ENCODE assay signal across 8 cellular contexts in the genomic region with DNA sequence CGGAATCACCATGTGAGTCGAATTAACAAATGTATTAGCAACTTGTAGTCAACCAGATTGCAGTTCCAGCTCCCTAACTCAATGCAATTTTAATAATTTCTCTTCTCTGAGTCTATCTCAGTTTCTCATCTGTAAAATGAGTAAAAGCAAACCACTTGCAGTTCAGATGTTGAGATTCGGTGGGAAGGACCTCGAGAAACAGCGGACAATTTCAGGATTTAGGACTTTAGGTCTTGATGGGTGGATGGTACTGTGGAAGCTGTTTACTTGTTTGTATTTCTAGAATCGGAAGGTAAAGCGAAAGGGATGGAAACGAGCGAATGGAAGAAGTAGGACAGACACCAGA. TPM values are rescaled to one million over a fixed set of nuclear protein-coding genes. Genes with fewer than 3 reads are reported as not detected.
DNase-seq lines count a peak whose midpoint lies in the region; ATAC-seq, FAIRE-seq and TF ChIP-seq lines count a peak whose summit lies in the region.

No MANE protein-coding gene starts in this region.

- H3K36me3 Mint-ChIP-seq in activated CD4-positive, alpha-beta memory T cell treated with anti-CD3 and anti-CD28 coated beads, Interleukin-2, amount 10 ng/mL, durations not matched to agents 7 days and 5 days (ENCODE audit: low read depth): no peaks in the 10 kb centered on the region
- peaks cover 5% of the 10 kb centered on the region for H3K36me3 Mint-ChIP-seq in type B pancreatic cell

- CTCF ChIA-PET in activated CD4-positive, alpha-beta memory T cell treated with anti-CD3 and anti-CD28 coated beads, Interleukin-2, amount 10 ng/mL, durations not matched to agents 7 days and 5 days (lab: Charles Lee): interaction anchor here (1.2 to 1.5 kb wide), 3 partner anchors 10 to 263 kb away, joined by 3 to 9 read pairs (median 3); a partner anchor contains a TSS

- POLR2A ChIA-PET in activated CD4-positive, alpha-beta memory T cell treated with anti-CD3 and anti-CD28 coated beads, Interleukin-2, amount 10 ng/mL, durations not matched to agents 7 days and 5 days (lab: Charles Lee): interaction anchor here (1.0 to 2.5 kb wide), 3 partner anchors 31 to 263 kb away, joined by 3 to 20 read pairs (median 3); a partner anchor contains a TSS

- H3K4me1 ChIP-seq in kidney (ENCODE audit: control insufficient read depth in 1 of 2, insufficient read depth in 1 of 2, low read depth in 1 of 2, low read length in 2 of 2): peaks cover 0 to 3% of the 10 kb centered on the region in 2 donors

- no peaks in the 10 kb centered on the region for H3K9me3 Mint-ChIP-seq in activated CD4-positive, alpha-beta memory T cell treated with anti-CD3 and anti-CD28 coated beads, Interleukin-2, amount 10 ng/mL, durations not matched to agents 7 days and 5 days
- H3K9me3 Mint-ChIP-seq in type B pancreatic cell: no peaks in the 10 kb centered on the region

- peak overlapping the region; percentile 83 for H3K4me3 Mint-ChIP-seq in activated CD4-positive, alpha-beta memory T cell treated with anti-CD3 and anti-CD28 coated beads, Interleukin-2, amount 10 ng/mL, durations not matched to agents 7 days and 5 days
- peak overlapping the region; percentile 97 for H3K4me3 Mint-ChIP-seq in type B pancreatic cell

- ATAC-seq in GM18499 (IDR thresholded peaks at IDR 0.05; ENCODE audit: insufficient read depth, unreplicated experiment): peak; percentile 8
- peak; percentile 3 for ATAC-seq in HG02798 (IDR thresholded peaks at IDR 0.05; ENCODE audit: poor library complexity, unreplicated experiment)

- intact Hi-C loops in kidney (cut with DNase I): no loop called here

- TF ChIP-seq CTCF in kidney (IDR thresholded peaks at IDR 0.05; ENCODE audit: borderline replicate concordance, extremely low read depth, insufficient read depth): no peak
- TF ChIP-seq CTCF in type B pancreatic cell (conservative IDR thresholded peaks at IDR 0.05): no peak

- no peaks in the 10 kb centered on the region for H3K9me3 ChIP-seq in kidney (ENCODE audit: control insufficient read depth in 1 of 2, low read length in 2 of 2)

- H3K9ac ChIP-seq in kidney (ENCODE audit: low read length in 2 of 2): peak overlapping the region; percentile 3 to 53

- no peaks in the 10 kb centered on the region for H3K36me3 ChIP-seq in kidney (ENCODE audit: control insufficient read depth in 1 of 2, insufficient read depth in 2 of 2, low read length in 2 of 2)

- peaks cover 14% of the 10 kb centered on the region for H3K4me1 Mint-ChIP-seq in activated CD4-positive, alpha-beta memory T cell treated with anti-CD3 and anti-CD28 coated beads, Interleukin-2, amount 10 ng/mL, durations not matched to agents 7 days and 5 days
- peaks cover 17% of the 10 kb centered on the region for H3K4me1 Mint-ChIP-seq in type B pancreatic cell (ENCODE audit: unreplicated experiment)

- H3K27me3 Mint-ChIP-seq in activated CD4-positive, alpha-beta memory T cell treated with anti-CD3 and anti-CD28 coated beads, Interleukin-2, amount 10 ng/mL, durations not matched to agents 7 days and 5 days: peaks cover 8% of the 10 kb centered on the region
- no peaks in the 10 kb centered on the region for H3K27me3 Mint-ChIP-seq in type B pancreatic cell

- peak overlapping the region; percentile 86 to 91 for H3K4me3 ChIP-seq in kidney (ENCODE audit: low read length in 2 of 2)

- FAIRE-seq in kidney (lab: Jason Lieb, UNC): no peak

- no peak for DNase-seq in activated CD4-positive, alpha-beta memory T cell treated with anti-CD3 and anti-CD28 coated beads, Interleukin-2, amount 10 ng/mL, durations not matched to agents 7 days and 5 days
- no peak for DNase-seq in kidney
- no peak for DNase-seq in type B pancreatic cell (ENCODE audit: extremely low spot score, unreplicated experiment)
- DNase-seq in RKO (ENCODE audit: low spot score): no peak
- no peak for DNase-seq in A172 (ENCODE audit: low spot score)
- no peak for DNase-seq in HK-2 (ENCODE audit: unreplicated experiment)

- H3K27ac Mint-ChIP-seq in activated CD4-positive, alpha-beta memory T cell treated with anti-CD3 and anti-CD28 coated beads, Interleukin-2, amount 10 ng/mL, durations not matched to agents 7 days and 5 days: peak overlapping the region; percentile 89
- H3K27ac Mint-ChIP-seq in type B pancreatic cell: peak overlapping the region; percentile 95

- H3K27ac ChIP-seq in kidney (ENCODE audit: low read depth in 2 of 2, low read length in 2 of 2): peak overlapping the region in 1 of 2 donors; percentile 91

RNA-seq across cellular contexts. Expression of a gene that starts 0.5 kb away (rescaled TPM):
- total RNA-seq in activated CD4-positive, alpha-beta memory T cell treated with anti-CD3 and anti-CD28 coated beads, Interleukin-2, amount 10 ng/mL, durations not matched to agents 7 days and 5 days: 1 to 10 TPM; 1.8 to 2.3 TPM
- total RNA-seq in kidney (17.2 TPM), type B pancreatic cell (ENCODE audit: low replicate concordance) (23.4 and 29.2 TPM in 2 replicates)
- polyA plus RNA-seq in kidney (ENCODE audit: insufficient read depth, low read depth, low replicate concordance): 14.0 TPM
- total RNA-seq in A172 (2014; rRNA removed; shearing (Covaris generic)): 19.2 and 20.3 TPM in 2 replicates

RNA-seq across cellular contexts. Expression of a gene that starts 31.2 kb away (rescaled TPM):
- 1 to 10 TPM; 2.4 to 2.9 TPM for total RNA-seq in activated CD4-positive, alpha-beta memory T cell treated with anti-CD3 and anti-CD28 coated beads, Interleukin-2, amount 10 ng/mL, durations not matched to agents 7 days and 5 days
- total RNA-seq in kidney: 2.8 TPM
- polyA plus RNA-seq in kidney (ENCODE audit: insufficient read depth, low read depth, low replicate concordance): 0.26 TPM
- 2.6 and 3.0 TPM in 2 replicates for total RNA-seq in type B pancreatic cell (ENCODE audit: low replicate concordance)
- 0.24 and 0.34 TPM in 2 replicates for total RNA-seq in A172 (2014; rRNA removed; shearing (Covaris generic))
